ENCODE assay signal across 17 cellular contexts in genomic region chr16:89732142-89732917, GRCh38. TPM values are rescaled to one million over a fixed set of nuclear protein-coding genes. Genes with fewer than 3 reads are reported as not detected.
A peak's percentile ranks its signal among the peaks of the same experiment; 100 is the strongest.
DNase-seq lines count a peak whose midpoint lies in the region; ATAC-seq, FAIRE-seq and TF ChIP-seq lines count a peak whose summit lies in the region.
"Had no signal": no experiment of that assay in that cellular context is flagged by ENCODE, and none has a peak within 500 bp of the region (broad histone marks: within the 10 kb centered on the region; RNA-seq: fewer than 3 reads in every experiment).

No MANE protein-coding gene starts in this region.

- no peaks in the 10 kb centered on the region for H3K9me3 Mint-ChIP-seq in CD8-positive, alpha-beta T cell
- H3K9me3 Mint-ChIP-seq: naive B cell, type B pancreatic cell had no signal

- peaks cover 91% of the 10 kb centered on the region for H3K36me3 Mint-ChIP-seq in CD8-positive, alpha-beta T cell
- H3K36me3 Mint-ChIP-seq: naive B cell had no signal

- peaks cover 10% of the 10 kb centered on the region; the same call in 1 of the 2 replicates for H3K79me2 ChIP-seq in HCT116 (ENCODE audit: insufficient read depth, low read length)
- no peaks in the 10 kb centered on the region for H3K79me2 ChIP-seq in H1 (ENCODE audit: control insufficient read depth in 1 of 2, insufficient read depth in 2 of 2, low read length in 2 of 2)

- H3K4me1 Mint-ChIP-seq in CD8-positive, alpha-beta T cell (ENCODE audit: low read depth), result peaks cover 65% of the 10 kb centered on the region

- H3K14ac ChIP-seq in H1 (ENCODE audit: insufficient read length), result no peak overlapping the region

- no TSS peak for BruUV-seq in HCT116 (replicated peaks; lab: Mats Ljungman, UMichigan)

- no peak overlapping the region for H3K4me2 ChIP-seq in HCT116 (ENCODE audit: low read length)
- no peak overlapping the region for H3K4me2 ChIP-seq in H1 (ENCODE audit: insufficient read depth in 1 of 2, low read depth in 2 of 2, low read length in 2 of 2)

- H3K23me2 ChIP-seq in H1 (ENCODE audit: low read depth, low read length), result no peaks in the 10 kb centered on the region

- no peak overlapping the region for H3K56ac ChIP-seq in H1 (replicated peaks; ENCODE audit: insufficient read length, low read depth, low read length)

- H4K91ac ChIP-seq in H1 (replicated peaks; ENCODE audit: insufficient read length, low read length), result no peak overlapping the region

- H3K4me3 Mint-ChIP-seq in CD8-positive, alpha-beta T cell, result no peak overlapping the region
- H3K4me3 Mint-ChIP-seq: activated CD8-positive, alpha-beta T cell treated with anti-CD3 and anti-CD28 coated beads, Interleukin-2, amount 10 ng/mL, durations not matched to agents 7 days and 5 days; type B pancreatic cell had no signal

- no peaks in the 10 kb centered on the region for H3K27me3 Mint-ChIP-seq in CD8-positive, alpha-beta T cell (ENCODE audit: low read depth)
- H3K27me3 Mint-ChIP-seq: naive B cell, type B pancreatic cell had no signal

- no peaks in the 10 kb centered on the region for H3K27me3 ChIP-seq in CD8-positive, alpha-beta T cell (ENCODE audit: insufficient read depth, low read length)
- H3K27me3 ChIP-seq in HCT116 (ENCODE audit: insufficient read depth, low read length), result no peaks in the 10 kb centered on the region
- H3K27me3 ChIP-seq in H1 (replicated peaks in 1 of 4; ENCODE audit: control insufficient read depth in 3 of 4, extremely low read depth in 1 of 4, insufficient read depth in 3 of 4, low read length in 3 of 4), result no peaks in the 10 kb centered on the region
- H3K27me3 ChIP-seq: cardiac muscle cell, right atrium auricular region had no signal

- H2BK15ac ChIP-seq in H1 (ENCODE audit: low read length), result no peak overlapping the region

- H3K4me3 ChIP-seq in CD8-positive, alpha-beta T cell (ENCODE audit: low read depth, low read length), result no peak overlapping the region
- H3K4me3 ChIP-seq in HCT116 (replicated peaks in 1 of 2; ENCODE audit: low read depth in 1 of 2, low read length in 2 of 2) (no peak overlapping the region), H1 (ENCODE audit: extremely low read depth in 1 of 4, insufficient read depth in 2 of 4, low read depth in 3 of 4, low read length in 4 of 4) (no peak overlapping the region)
- H3K4me3 ChIP-seq: cardiac muscle cell, right atrium auricular region had no signal

- no peak for TF ChIP-seq EP300 in H1 (IDR thresholded peaks at IDR 0.05; ENCODE audit: borderline replicate concordance in 1 of 2, low read depth in 2 of 2, low read length in 2 of 2)

- H2AFZ ChIP-seq in HCT116 (ENCODE audit: low read depth, low read length, poor library complexity, severe bottlenecking), result no peak overlapping the region
- no peak overlapping the region for H2AFZ ChIP-seq in H1 (ENCODE audit: low read length)

- H3K4ac ChIP-seq in H1 (replicated peaks; ENCODE audit: insufficient read length, low read depth, low read length), result no peak overlapping the region

- no peak overlapping the region for H3K23ac ChIP-seq in H1 (ENCODE audit: insufficient read length)

- no peak overlapping the region for H2AK5ac ChIP-seq in H1 (ENCODE audit: low read depth, low read length)

- H3K9me3 ChIP-seq in CD8-positive, alpha-beta T cell (ENCODE audit: low read length), result no peaks in the 10 kb centered on the region
- no peaks in the 10 kb centered on the region for H3K9me3 ChIP-seq in HCT116 (ENCODE audit: control insufficient read depth in 1 of 2, insufficient read depth in 1 of 2, low read depth in 1 of 2, low read length in 2 of 2)
- no peaks in the 10 kb centered on the region for H3K9me3 ChIP-seq in H1 (ENCODE audit: insufficient read depth in 2 of 2, low read depth in 1 of 2, low read length in 1 of 2)
- H3K9me3 ChIP-seq: right atrium auricular region had no signal

- H3K27ac Mint-ChIP-seq in CD8-positive, alpha-beta T cell, result peak overlapping the region; percentile 37
- H3K27ac Mint-ChIP-seq: type B pancreatic cell had no signal

- no peak overlapping the region for H3K27ac ChIP-seq in CD8-positive, alpha-beta T cell (ENCODE audit: low read depth, low read length)
- H3K27ac ChIP-seq in HCT116 (ENCODE audit: low read depth, low read length) (0 out of 2 replicates have a peak overlapping the region, but pooled peaks have one; percentile 31), H1 (ENCODE audit: low read depth, low read length) (no peak overlapping the region)
- H3K27ac ChIP-seq: cardiac muscle cell, right atrium auricular region had no signal

- TF ChIP-seq CTCF in CD8-positive, alpha-beta T cell (IDR thresholded peaks at IDR 0.05), result no peak
- TF ChIP-seq CTCF in HCT116 (IDR thresholded peaks at IDR 0.05 in 2 of 3, conservative IDR thresholded peaks at IDR 0.05 in 1 of 3; ENCODE audit: borderline replicate concordance in 1 of 3, insufficient read depth in 1 of 3, low read depth in 2 of 3, low read length in 2 of 3) (no peak), H1 (IDR thresholded peaks at IDR 0.05; ENCODE audit: control extremely low read depth in 1 of 3, insufficient read depth in 1 of 3, low read depth in 1 of 3, low read length in 3 of 3) (no peak)

- CTCF ChIA-PET in CD8-positive, alpha-beta T cell (lab: Charles Lee), result interaction anchor here (0.7 to 2.0 kb wide), 6 partner anchors 8 to 129 kb away, joined by 3 to 6 read pairs (median 3); no protein-coding TSS in a partner anchor
- CTCF ChIA-PET in HCT116 (lab: Charles Lee) (no interaction called here), H1 (lab: Charles Lee; ENCODE audit: partially characterized antibody) (interaction anchor here (0.7 to 1.1 kb wide), 6 partner anchors 8 to 178 kb away, joined by 3 to 4 read pairs (median 3); no protein-coding TSS in a partner anchor)

- H3K9me2 ChIP-seq in HCT116 (ENCODE audit: insufficient read depth), result no peaks in the 10 kb centered on the region

- peaks cover 67% of the 10 kb centered on the region for H3K4me1 ChIP-seq in CD8-positive, alpha-beta T cell (ENCODE audit: insufficient read depth, low read length)
- no peaks in the 10 kb centered on the region for H3K4me1 ChIP-seq in HCT116 (ENCODE audit: control insufficient read depth in 1 of 2, insufficient read depth in 2 of 2, low read length in 2 of 2)
- peaks cover 0 to 6% (median 3%) of the 10 kb centered on the region in 4 experiments; a peak in 4 of 7 replicates for H3K4me1 ChIP-seq in H1 (replicated peaks in 1 of 4; ENCODE audit: control insufficient read depth in 3 of 4, insufficient read depth in 4 of 4, low read length in 3 of 4)
- H3K4me1 ChIP-seq: right atrium auricular region had no signal

- FAIRE-seq in H1 (lab: Jason Lieb, UNC), result no peak

- H2BK5ac ChIP-seq in H1 (ENCODE audit: low read depth, low read length), result no peak overlapping the region; the same call in 1 of the 2 replicates

- no peak overlapping the region for H4K5ac ChIP-seq in H1 (ENCODE audit: insufficient read length, low read depth, low read length)

- H3K36me3 ChIP-seq in CD8-positive, alpha-beta T cell (ENCODE audit: insufficient read depth, low read length), result peaks cover 89% of the 10 kb centered on the region
- H3K36me3 ChIP-seq in HCT116 (ENCODE audit: control insufficient read depth in 1 of 2, insufficient read depth in 2 of 2, low read length in 2 of 2) (peaks cover 43 to 66% of the 10 kb centered on the region in 2 experiments), H1 (ENCODE audit: control insufficient read depth in 2 of 4, insufficient read depth in 4 of 4, low read length in 3 of 4) (peaks cover 2 to 15% (median 8%) of the 10 kb centered on the region in 4 experiments; a peak in 6 of 8 replicates)

- ATAC-seq in CD8-positive, alpha-beta T cell, result no peak
- ATAC-seq in HCT116 (peak; percentile 17), HG03095 (IDR thresholded peaks at IDR 0.05; ENCODE audit: unreplicated experiment) (no peak), GM18861 (IDR thresholded peaks at IDR 0.05; ENCODE audit: unreplicated experiment) (no peak)
- ATAC-seq: activated CD8-positive, alpha-beta T cell treated with anti-CD3 and anti-CD28 coated beads, Interleukin-2, amount 10 ng/mL, durations not matched to agents 7 days and 5 days; Right ventricle myocardium inferior had no signal

- POLR2A ChIA-PET in CD8-positive, alpha-beta T cell (lab: Charles Lee), result interaction anchor here (0.6 to 1.4 kb wide), 3 partner anchors 8 to 29 kb away, joined by 3 to 7 read pairs (median 3); no protein-coding TSS in a partner anchor
- POLR2A ChIA-PET in HCT116 (lab: Charles Lee), result no interaction called here
- POLR2A ChIA-PET in H1 (lab: Charles Lee; ENCODE audit: partially characterized antibody), result interaction anchor here (0.7 to 16.1 kb wide), 9 partner anchors 8 to 167 kb away, joined by 3 to 193 read pairs (median 4); partner anchors contain the start of gene VPS9D1

- no peak overlapping the region for H3K18ac ChIP-seq in H1 (ENCODE audit: extremely low read depth, low read length)

- WGBS in H1 (ENCODE audit: extremely low coverage in 1 of 2, insufficient coverage in 1 of 2, insufficient read length in 1 of 2, insufficient replicate concordance in 2 of 2, low coverage in 1 of 2, low lambda C conversion rate in 2 of 2, missing lambda C conversion rate in 1 of 2), 2 experiments, result 88% methylated on average over 24 of the region's 24 CpGs; no CpG with 5 or more reads in 1 of the 2 experiments

- TF ChIP-seq POLR2A in HCT116 (IDR thresholded peaks at IDR 0.05; ENCODE audit: borderline replicate concordance, extremely low read depth, insufficient read depth, insufficient read length), result no peak
- TF ChIP-seq POLR2A in H1 (IDR thresholded peaks at IDR 0.05; ENCODE audit: control extremely low read depth in 1 of 2, low read depth in 2 of 2, low read length in 2 of 2), result peak in 1 of 2 experiments; percentile 50; a peak in 1 of 3 replicates

- H2BK12ac ChIP-seq in H1 (ENCODE audit: low read depth, low read length), result no peak overlapping the region

- no peak overlapping the region for H4K8ac ChIP-seq in H1 (ENCODE audit: extremely low read depth, insufficient read depth, low read length)

- H4K20me1 ChIP-seq in HCT116 (ENCODE audit: insufficient read depth) (no peaks in the 10 kb centered on the region; the same call in 1 of the 2 replicates), H1 (replicated peaks in 1 of 2; ENCODE audit: control insufficient read depth in 1 of 2, insufficient read depth in 2 of 2, low read length in 2 of 2) (peaks cover 4 to 9% of the 10 kb centered on the region in 2 experiments)

- no peak overlapping the region for H2BK120ac ChIP-seq in H1 (replicated peaks; ENCODE audit: low read depth, low read length)

- TF ChIP-seq RAD21 in HCT116 (IDR thresholded peaks at IDR 0.05; ENCODE audit: low read depth) (no peak), H1 (IDR thresholded peaks at IDR 0.05 in 1 of 2, conservative IDR thresholded peaks at IDR 0.05 in 1 of 2; ENCODE audit: low read depth in 2 of 2, low read length in 2 of 2) (no peak)

- RAD21 ChIA-PET in HCT116 (lab: Charles Lee; ENCODE audit: low non-redundant PET in 1 of 2, low total read pairs in 2 of 2, uncharacterized antibody in 2 of 2, unreplicated experiment in 2 of 2), result no interaction called here

- H3K9ac ChIP-seq in HCT116 (ENCODE audit: low read length) (no peak overlapping the region), H1 (replicated peaks in 1 of 4; ENCODE audit: extremely low read depth in 1 of 4, low read depth in 3 of 4, low read length in 3 of 4) (no peak overlapping the region)

- intact Hi-C loops in CD8-positive, alpha-beta T cell (cut with DNase I, micrococcal nuclease), result no loop called here
- intact Hi-C loops in HCT116 (cut with micrococcal nuclease), result no loop called here

- no peak overlapping the region for H2BK20ac ChIP-seq in H1 (ENCODE audit: low read length)

- DNase-seq in CD8-positive, alpha-beta T cell, result no peak
- DNase-seq in HCT116 (ENCODE audit: low read depth, low spot score) (no peak), H1 (ENCODE audit: low read depth in 1 of 2, low spot score in 2 of 2) (no peak), NCI-H2029 (lab: John Stamatoyannopoulos, UW) (no peak)
- DNase-seq: activated CD8-positive, alpha-beta T cell treated with anti-CD3 and anti-CD28 coated beads, Interleukin-2, amount 10 ng/mL, durations not matched to agents 7 days and 5 days; activated gamma-delta T cell treated with Interleukin-2 at 50 U/mL for 16 hours; foreskin fibroblast; naive B cell; NCI-H1092 treated with DMSO at 0.1 percent for 48 hours; NCI-H2171 treated with DMSO at 0.1 percent for 48 hours; stimulated activated CD4-positive, alpha-beta T cell treated with anti-CD3 and anti-CD28 coated beads, Interleukin-2, amount 100 ng/mL, for 24 hours had no signal

- no peaks in the 10 kb centered on the region for H3K79me1 ChIP-seq in H1 (ENCODE audit: low read depth, low read length)

RNA-seq across cellular contexts. Expression of gene ZNF276, which starts 11.0 kb away (rescaled TPM):
- 100 to 1,000 TPM; 127 to 130 TPM for total RNA-seq in CD8-positive, alpha-beta T cell
- 49.9 TPM for total RNA-seq in HCT116 (2021; ENCODE audit: unreplicated experiment)
- 27.6 and 35.9 TPM in 2 replicates for polyA plus RNA-seq in HCT116 (2012)
- 9.3 and 9.6 TPM in 2 replicates for total RNA-seq in H1 (2021; fragmentation: NEBNext Ultra II Directional; extraction: Animal tissue kit (Norgen Biotek cat#: 25700))
- polyA plus RNA-seq in H1 (2011; rRNA removed), result 6.4 and 10.0 TPM in 2 replicates
- polyA plus RNA-seq in H1 (2011; cell fraction: cytosol; rRNA removed), result 8.0 TPM
- 32.3 TPM for polyA plus RNA-seq in H1 (2011; cell fraction: nucleus; rRNA removed)
- polyA plus RNA-seq in H1 (2012, experiment 1 of 2), result 7.8 to 13.8 TPM (median 13.0 TPM) in 4 replicates
- 3.1 TPM for polyA plus RNA-seq in H1 (2012, experiment 2 of 2)
- 3.9 TPM for polyA plus RNA-seq in H1 (2013, experiment 1 of 2)
- polyA plus RNA-seq in H1 (2013, experiment 2 of 2), result 3.3 TPM
- polyA minus RNA-seq in H1 (2011; rRNA and poly(A)+ RNA removed), result 4.4 and 6.2 TPM in 2 replicates
- polyA minus RNA-seq in H1 (2011; cell fraction: cytosol; rRNA and poly(A)+ RNA removed), result 11.2 TPM
- 11.4 TPM for polyA minus RNA-seq in H1 (2011; cell fraction: nucleus; rRNA and poly(A)+ RNA removed)

RNA-seq across cellular contexts. Expression of gene VPS9D1, which starts 11.6 kb away (rescaled TPM):
- total RNA-seq in CD8-positive, alpha-beta T cell, result 10 to 100 TPM; 15.7 to 15.9 TPM
- 4.2 TPM for total RNA-seq in HCT116 (2021; ENCODE audit: unreplicated experiment)
- polyA plus RNA-seq in HCT116 (2012), result 5.9 and 6.2 TPM in 2 replicates
- total RNA-seq in H1 (2021; fragmentation: NEBNext Ultra II Directional; extraction: Animal tissue kit (Norgen Biotek cat#: 25700)), result 5.4 and 5.8 TPM in 2 replicates
- polyA plus RNA-seq in H1 (2011; rRNA removed), result 2.9 and 6.0 TPM in 2 replicates
- polyA plus RNA-seq in H1 (2011; cell fraction: cytosol; rRNA removed), result 4.7 TPM
- 26.8 TPM for polyA plus RNA-seq in H1 (2011; cell fraction: nucleus; rRNA removed)
- 3.1 to 5.6 TPM (median 5.0 TPM) in 4 replicates for polyA plus RNA-seq in H1 (2012, experiment 1 of 2)
- 3.6 TPM for polyA plus RNA-seq in H1 (2012, experiment 2 of 2)
- 2.7 TPM for polyA plus RNA-seq in H1 (2013, experiment 1 of 2)
- polyA plus RNA-seq in H1 (2013, experiment 2 of 2), result 2.2 TPM
- 1.1 and 1.4 TPM in 2 replicates for polyA minus RNA-seq in H1 (2011; rRNA and poly(A)+ RNA removed)
- 1.8 TPM for polyA minus RNA-seq in H1 (2011; cell fraction: cytosol; rRNA and poly(A)+ RNA removed)
- polyA minus RNA-seq in H1 (2011; cell fraction: nucleus; rRNA and poly(A)+ RNA removed), result 4.0 TPM

RNA-seq across cellular contexts. Expression of gene SPATA2L, which starts 30.8 kb away (rescaled TPM):
- total RNA-seq in CD8-positive, alpha-beta T cell, result 10 to 100 TPM; 26.5 to 28.6 TPM
- 50.5 TPM for total RNA-seq in HCT116 (2021; ENCODE audit: unreplicated experiment)
- polyA plus RNA-seq in HCT116 (2012), result 31.9 and 37.5 TPM in 2 replicates
- total RNA-seq in H1 (2021; fragmentation: NEBNext Ultra II Directional; extraction: Animal tissue kit (Norgen Biotek cat#: 25700)), result 12.5 and 12.7 TPM in 2 replicates
- 9.3 and 17.7 TPM in 2 replicates for polyA plus RNA-seq in H1 (2011; rRNA removed)
- 13.4 TPM for polyA plus RNA-seq in H1 (2011; cell fraction: cytosol; rRNA removed)
- 16.3 TPM for polyA plus RNA-seq in H1 (2011; cell fraction: nucleus; rRNA removed)
- polyA plus RNA-seq in H1 (2012, experiment 1 of 2), result 5.2 to 10.1 TPM (median 9.8 TPM) in 4 replicates
- 10.5 TPM for polyA plus RNA-seq in H1 (2012, experiment 2 of 2)
- 5.4 TPM for polyA plus RNA-seq in H1 (2013, experiment 1 of 2)
- 4.9 TPM for polyA plus RNA-seq in H1 (2013, experiment 2 of 2)
- 3.4 and 3.5 TPM in 2 replicates for polyA minus RNA-seq in H1 (2011; rRNA and poly(A)+ RNA removed)
- 9.9 TPM for polyA minus RNA-seq in H1 (2011; cell fraction: cytosol; rRNA and poly(A)+ RNA removed)
- 16.0 TPM for polyA minus RNA-seq in H1 (2011; cell fraction: nucleus; rRNA and poly(A)+ RNA removed)

RNA-seq across cellular contexts. Expression of gene CDK10, which starts 45.8 kb away (rescaled TPM):
- 10 to 100 TPM; 67.0 to 73.1 TPM for total RNA-seq in CD8-positive, alpha-beta T cell
- total RNA-seq in HCT116 (2021; ENCODE audit: unreplicated experiment), result 165 TPM
- 180 and 191 TPM in 2 replicates for polyA plus RNA-seq in HCT116 (2012)
- 76.8 and 83.9 TPM in 2 replicates for total RNA-seq in H1 (2021; fragmentation: NEBNext Ultra II Directional; extraction: Animal tissue kit (Norgen Biotek cat#: 25700))
- polyA plus RNA-seq in H1 (2011; rRNA removed), result 49.5 and 87.5 TPM in 2 replicates
- polyA plus RNA-seq in H1 (2011; cell fraction: cytosol; rRNA removed), result 91.7 TPM
- 406 TPM for polyA plus RNA-seq in H1 (2011; cell fraction: nucleus; rRNA removed)
- 82.0 to 144 TPM (median 116 TPM) in 4 replicates for polyA plus RNA-seq in H1 (2012, experiment 1 of 2)
- 45.2 TPM for polyA plus RNA-seq in H1 (2012, experiment 2 of 2)
- 49.2 TPM for polyA plus RNA-seq in H1 (2013, experiment 1 of 2)
- 43.1 TPM for polyA plus RNA-seq in H1 (2013, experiment 2 of 2)
- polyA minus RNA-seq in H1 (2011; rRNA and poly(A)+ RNA removed), result 36.6 and 43.1 TPM in 2 replicates
- 64.7 TPM for polyA minus RNA-seq in H1 (2011; cell fraction: cytosol; rRNA and poly(A)+ RNA removed)
- 58.6 TPM for polyA minus RNA-seq in H1 (2011; cell fraction: nucleus; rRNA and poly(A)+ RNA removed)
